ENCODE assay signal across 16 cellular contexts in the genomic region with DNA sequence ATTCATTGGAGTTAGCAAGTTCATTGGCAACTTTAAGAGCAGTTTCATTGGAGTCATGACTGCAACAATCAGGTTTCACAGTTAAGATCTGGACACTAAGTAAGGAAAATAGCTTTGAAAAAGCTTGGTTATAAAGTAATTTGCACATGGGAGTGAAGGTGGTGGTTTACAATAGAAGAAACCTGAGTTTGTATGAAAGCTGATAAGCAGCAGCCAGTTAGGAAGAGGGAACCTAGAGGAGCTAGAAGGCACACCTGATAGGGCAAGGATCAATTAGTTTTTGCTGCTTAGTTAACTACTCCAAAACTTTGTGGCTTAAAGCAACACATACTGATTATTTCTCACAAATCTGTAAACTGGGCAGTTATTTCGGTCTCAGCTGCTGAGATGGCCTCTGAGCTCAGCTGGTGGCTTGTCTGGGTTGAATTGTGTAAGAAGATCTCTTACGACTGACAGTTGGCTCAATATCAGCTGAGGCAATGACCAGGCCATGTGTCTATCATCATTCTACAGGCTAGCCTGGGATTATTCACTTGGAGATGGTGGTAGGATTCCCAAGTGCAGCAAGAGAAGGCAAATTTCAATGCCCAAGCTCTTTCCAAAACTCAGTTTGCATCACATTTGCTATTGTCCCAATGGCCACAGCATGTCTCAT.
A peak's percentile ranks its signal among the peaks of the same experiment; 100 is the strongest.
DNase-seq lines count a peak whose midpoint lies in the region; ATAC-seq and TF ChIP-seq lines count a peak whose summit lies in the region.
"Had no signal": no experiment of that assay in that cellular context is flagged by ENCODE, and none has a peak within 500 bp of the region (broad histone marks: within the 10 kb centered on the region; RNA-seq: fewer than 3 reads in every experiment).

No MANE protein-coding gene starts in this region.

- peaks cover 6% of the 10 kb centered on the region for H3K9me3 Mint-ChIP-seq in MCF 10A (ENCODE audit: unreplicated experiment)
- H3K9me3 Mint-ChIP-seq in activated T-helper 2 cell treated with anti-CD3 and anti-CD28 coated beads, Interferon-gamma antibody, Interleukin-2, Interleukin-4, amounts not matched to agents 10 μg/mL and 5 μg/mL and 100 μg/mL, durations not matched to agents 14 hours and 24 hours and 36 hours, result no peaks in the 10 kb centered on the region
- H3K9me3 Mint-ChIP-seq: HFFc6 had no signal

- peaks cover 4% of the 10 kb centered on the region for H3F3A ChIP-seq in smooth muscle cell (ENCODE audit: low read depth)

- no peak overlapping the region for H3K4me3 Mint-ChIP-seq in MCF 10A (ENCODE audit: unreplicated experiment)
- no peak overlapping the region for H3K4me3 Mint-ChIP-seq in activated T-helper 2 cell treated with anti-CD3 and anti-CD28 coated beads, Interferon-gamma antibody, Interleukin-2, Interleukin-4, amounts not matched to agents 10 μg/mL and 5 μg/mL and 100 μg/mL, durations not matched to agents 14 hours and 24 hours and 36 hours (ENCODE audit: low read depth)
- H3K4me3 Mint-ChIP-seq: CD8-positive, alpha-beta memory T cell; HFFc6 had no signal

- no peaks in the 10 kb centered on the region for H3K36me3 Mint-ChIP-seq in MCF 10A (ENCODE audit: insufficient read depth, unreplicated experiment)
- H3K36me3 Mint-ChIP-seq in activated T-helper 2 cell treated with anti-CD3 and anti-CD28 coated beads, Interferon-gamma antibody, Interleukin-2, Interleukin-4, amounts not matched to agents 10 μg/mL and 5 μg/mL and 100 μg/mL, durations not matched to agents 14 hours and 24 hours and 36 hours (ENCODE audit: low read depth), result no peaks in the 10 kb centered on the region
- H3K36me3 Mint-ChIP-seq: CD8-positive, alpha-beta memory T cell had no signal

- no peak overlapping the region for H2BK12ac ChIP-seq in trophoblast cell (ENCODE audit: low read length)

- no peak overlapping the region for H3K23ac ChIP-seq in trophoblast cell (ENCODE audit: low read length)

- peak; percentile 9 for DNase-seq in MCF 10A (ENCODE audit: unreplicated experiment)
- DNase-seq in mammary epithelial cell, result no peak
- no peak for DNase-seq in left colon
- peak; percentile 4 to 6 for DNase-seq in trophoblast cell
- no peak for DNase-seq in smooth muscle cell (lab: John Stamatoyannopoulos, UW; ENCODE audit: unreplicated experiment)
- DNase-seq in activated T-helper 2 cell treated with anti-CD3 and anti-CD28 coated beads, Interferon-gamma antibody, Interleukin-2, Interleukin-4, amounts not matched to agents 10 μg/mL and 5 μg/mL and 100 μg/mL, durations not matched to agents 14 hours and 24 hours and 36 hours (ENCODE audit: low spot score), result no peak
- DNase-seq in hypothalamus (lab: John Stamatoyannopoulos, UW), result no peak
- no peak for DNase-seq in HK-2 (ENCODE audit: unreplicated experiment)
- DNase-seq: CD8-positive, alpha-beta memory T cell; DMS153; DND-41; GDM1; HFFc6 had no signal

- H4K20me1 ChIP-seq in mammary epithelial cell (ENCODE audit: insufficient read depth, low read length), result no peaks in the 10 kb centered on the region
- H4K20me1 ChIP-seq in smooth muscle cell (ENCODE audit: low read depth), result no peaks in the 10 kb centered on the region

- ATAC-seq in left colon, result peak; percentile 96

- 64% methylated on average over 2 of the region's 2 CpGs for WGBS in mammary epithelial cell (ENCODE audit: low coverage, missing lambda C conversion rate)
- WGBS in trophoblast cell (ENCODE audit: extremely low coverage, insufficient coverage, insufficient read length), result no CpG with 5 or more reads among the region's 2 CpGs
- WGBS in smooth muscle cell (ENCODE audit: low lambda C conversion rate), result 13% methylated on average over 2 of the region's 2 CpGs

- no peaks in the 10 kb centered on the region for H3K4me1 Mint-ChIP-seq in MCF 10A (ENCODE audit: insufficient read depth, unreplicated experiment)
- H3K4me1 Mint-ChIP-seq in activated T-helper 2 cell treated with anti-CD3 and anti-CD28 coated beads, Interferon-gamma antibody, Interleukin-2, Interleukin-4, amounts not matched to agents 10 μg/mL and 5 μg/mL and 100 μg/mL, durations not matched to agents 14 hours and 24 hours and 36 hours (ENCODE audit: low read depth), result no peaks in the 10 kb centered on the region
- H3K4me1 Mint-ChIP-seq: CD8-positive, alpha-beta memory T cell had no signal

- H3K36me3 ChIP-seq in mammary epithelial cell (ENCODE audit: insufficient read depth, low read length), result no peaks in the 10 kb centered on the region
- no peaks in the 10 kb centered on the region for H3K36me3 ChIP-seq in trophoblast cell (ENCODE audit: control insufficient read depth in 1 of 2, insufficient read depth in 2 of 2, low read length in 2 of 2)
- no peaks in the 10 kb centered on the region for H3K36me3 ChIP-seq in smooth muscle cell (ENCODE audit: low read depth)
- H3K36me3 ChIP-seq: HAP-1 had no signal

- H2BK120ac ChIP-seq in trophoblast cell (ENCODE audit: insufficient read depth, low read length, poor library complexity), result no peak overlapping the region

- H2AFZ ChIP-seq in mammary epithelial cell (ENCODE audit: low read depth, low read length), result no peak overlapping the region
- no peak overlapping the region for H2AFZ ChIP-seq in trophoblast cell (ENCODE audit: insufficient read depth, low read length, poor library complexity)
- no peak overlapping the region for H2AFZ ChIP-seq in smooth muscle cell (ENCODE audit: low read depth)

- H3K9me3 ChIP-seq in mammary epithelial cell (replicated peaks; ENCODE audit: insufficient read depth, low read length) (no peaks in the 10 kb centered on the region), trophoblast cell (ENCODE audit: insufficient read depth, low read depth, low read length) (no peaks in the 10 kb centered on the region), smooth muscle cell (replicated peaks; ENCODE audit: low read depth) (no peaks in the 10 kb centered on the region)
- H3K9me3 ChIP-seq: HAP-1 had no signal

- CTCF ChIA-PET in MCF 10A (lab: Yijun Ruan, JAX), result no interaction called here
- CTCF ChIA-PET in mammary epithelial cell (lab: Charles Lee; ENCODE audit: low non-redundant PET), result no interaction called here

- H3K79me2 ChIP-seq in mammary epithelial cell (ENCODE audit: insufficient read depth, low read length), result no peaks in the 10 kb centered on the region
- H3K79me2 ChIP-seq in trophoblast cell (ENCODE audit: control insufficient read depth, insufficient read depth, low read length, poor library complexity), result no peaks in the 10 kb centered on the region
- H3K79me2 ChIP-seq in smooth muscle cell (ENCODE audit: low read depth), result no peaks in the 10 kb centered on the region

- H3K4me1 ChIP-seq in mammary epithelial cell (ENCODE audit: insufficient read depth, low read length) (no peaks in the 10 kb centered on the region), trophoblast cell (ENCODE audit: control insufficient read depth in 1 of 2, insufficient read depth in 2 of 2, low read length in 2 of 2) (no peaks in the 10 kb centered on the region), smooth muscle cell (ENCODE audit: low read depth) (no peaks in the 10 kb centered on the region)
- H3K4me1 ChIP-seq: HAP-1 had no signal

- intact Hi-C loops in MCF 10A (cut with micrococcal nuclease) (no loop called here), mammary epithelial cell (cut with micrococcal nuclease) (no loop called here), left colon (cut with DNase I, micrococcal nuclease) (no loop called here)
- intact Hi-C loops in activated T-helper 2 cell treated with anti-CD3 and anti-CD28 coated beads, Interferon-gamma antibody, Interleukin-2, Interleukin-4, amounts not matched to agents 10 μg/mL and 5 μg/mL and 100 μg/mL, durations not matched to agents 14 hours and 24 hours and 36 hours (cut with micrococcal nuclease), result no loop called here

- H3K18ac ChIP-seq in trophoblast cell (ENCODE audit: low read length), result no peak overlapping the region

- in situ Hi-C loops in mammary epithelial cell (cut with MboI; ENCODE audit: low sequenced_read_pairs in 2 of 2), result no loop called here

- H3K79me1 ChIP-seq in trophoblast cell (ENCODE audit: low read length), result no peaks in the 10 kb centered on the region

- H3K27ac ChIP-seq in mammary epithelial cell (ENCODE audit: insufficient read depth, low read depth, low read length), result no peak overlapping the region
- no peak overlapping the region for H3K27ac ChIP-seq in trophoblast cell (ENCODE audit: low read depth, low read length)
- H3K27ac ChIP-seq in smooth muscle cell (ENCODE audit: low read depth), result peak overlapping the region; percentile 83
- H3K27ac ChIP-seq: 22Rv1, HL-60 had no signal

- BruUV-seq in MCF 10A (replicated peaks; lab: Mats Ljungman, UMichigan) (no TSS peak), mammary epithelial cell (replicated peaks; lab: Mats Ljungman, UMichigan) (no TSS peak)

- dilution Hi-C loops in mammary epithelial cell (cut with HindIII; ENCODE audit: low sequenced_read_pairs), result no loop called here

- H3K27me3 ChIP-seq in mammary epithelial cell (ENCODE audit: insufficient read depth, low read length) (no peaks in the 10 kb centered on the region), trophoblast cell (ENCODE audit: insufficient read depth, low read length) (no peaks in the 10 kb centered on the region), smooth muscle cell (ENCODE audit: low read depth) (no peaks in the 10 kb centered on the region)

- no peak overlapping the region for H3K4me3 ChIP-seq in mammary epithelial cell (replicated peaks in 1 of 3; ENCODE audit: insufficient read depth in 1 of 3, low read depth in 2 of 3, low read length in 3 of 3)
- H3K4me3 ChIP-seq in trophoblast cell (ENCODE audit: low read depth, low read length), result no peak overlapping the region
- H3K4me3 ChIP-seq in smooth muscle cell, result no peak overlapping the region
- H3K4me3 ChIP-seq: HAP-1 had no signal

- POLR2A ChIA-PET in MCF 10A (lab: Yijun Ruan, JAX), result no interaction called here

- no peak overlapping the region for H2BK5ac ChIP-seq in trophoblast cell (ENCODE audit: low read depth, low read length, poor library complexity)

- H4K12ac ChIP-seq in trophoblast cell (ENCODE audit: low read depth, low read length), result no peak overlapping the region

- no peak overlapping the region for H3K9ac ChIP-seq in mammary epithelial cell (ENCODE audit: insufficient read depth, low read length)
- H3K9ac ChIP-seq in trophoblast cell (ENCODE audit: low read length), result no peak overlapping the region
- H3K9ac ChIP-seq in smooth muscle cell (ENCODE audit: low read depth), result no peak overlapping the region

- H3K27ac Mint-ChIP-seq in MCF 10A (ENCODE audit: low read depth, unreplicated experiment), result no peak overlapping the region
- H3K27ac Mint-ChIP-seq in activated T-helper 2 cell treated with anti-CD3 and anti-CD28 coated beads, Interferon-gamma antibody, Interleukin-2, Interleukin-4, amounts not matched to agents 10 μg/mL and 5 μg/mL and 100 μg/mL, durations not matched to agents 14 hours and 24 hours and 36 hours, result no peak overlapping the region
- H3K27ac Mint-ChIP-seq: CD8-positive, alpha-beta memory T cell; HFFc6 had no signal

- no peak overlapping the region for H4K8ac ChIP-seq in trophoblast cell (ENCODE audit: low read depth, low read length)

- H3K4me2 ChIP-seq in mammary epithelial cell (ENCODE audit: insufficient read depth, low read depth, low read length) (no peak overlapping the region), trophoblast cell (ENCODE audit: low read length) (no peak overlapping the region), smooth muscle cell (peak overlapping the region; percentile 30)

- no peak overlapping the region for H3K14ac ChIP-seq in trophoblast cell (ENCODE audit: low read length)

- H4K91ac ChIP-seq in trophoblast cell (ENCODE audit: low read depth, low read length), result no peak overlapping the region

- H3K4ac ChIP-seq in trophoblast cell (ENCODE audit: low read depth, low read length), result no peak overlapping the region

- TF ChIP-seq CTCF in MCF 10A (IDR thresholded peaks at IDR 0.05; ENCODE audit: unreplicated experiment), result no peak
- no peak for TF ChIP-seq CTCF in mammary epithelial cell (conservative IDR thresholded peaks at IDR 0.05 in 1 of 2, IDR thresholded peaks at IDR 0.05 in 1 of 2; ENCODE audit: extremely low read depth in 1 of 2, insufficient read depth in 1 of 2, low read depth in 1 of 2, low read length in 2 of 2)
- TF ChIP-seq CTCF in smooth muscle cell (IDR thresholded peaks at IDR 0.05; ENCODE audit: borderline replicate concordance, insufficient read depth, poor library complexity, severe bottlenecking), result no peak

- no peak overlapping the region for H2AK5ac ChIP-seq in trophoblast cell (ENCODE audit: low read length)

- H3K27me3 Mint-ChIP-seq in MCF 10A (ENCODE audit: insufficient read depth, unreplicated experiment), result peaks cover 37% of the 10 kb centered on the region
- H3K27me3 Mint-ChIP-seq in activated T-helper 2 cell treated with anti-CD3 and anti-CD28 coated beads, Interferon-gamma antibody, Interleukin-2, Interleukin-4, amounts not matched to agents 10 μg/mL and 5 μg/mL and 100 μg/mL, durations not matched to agents 14 hours and 24 hours and 36 hours (ENCODE audit: low read depth), result no peaks in the 10 kb centered on the region
- H3K27me3 Mint-ChIP-seq: CD8-positive, alpha-beta memory T cell had no signal

Comparison
In these comparisons a context has a peak if more than half of its experiments do, and no peak if none do; other contexts are left out.
1. DNase-seq: peak in MCF 10A (single experiment) and trophoblast cell (2 of 2); none in mammary epithelial cell (single experiment), left colon (0 of 2), smooth muscle cell (single experiment), activated T-helper 2 cell treated with anti-CD3 and anti-CD28 coated beads, Interferon-gamma antibody, Interleukin-2, Interleukin-4, amounts not matched to agents 10 μg/mL and 5 μg/mL and 100 μg/mL, durations not matched to agents 14 hours and 24 hours and 36 hours (single experiment), hypothalamus (0 of 51) and HK-2 (single experiment).